ENCODE assay signal across 1 cellular context in genomic region chr14:99822166-99822527, GRCh38.
TF ChIP-seq lines count a peak whose summit lies in the region.

No MANE protein-coding gene starts in this region.

TF ChIP-seq in K562, 482 proteins besides CTCF, POLR2A, EP300 and RAD21 (continued from another document):
- TF ChIP-seq AFF1 (IDR thresholded peaks at IDR 0.05; ENCODE audit: low read depth in 1 of 2, partially characterized antibody in 2 of 2) (no peak), CBFA2T2 (conservative IDR thresholded peaks at IDR 0.05) (no peak), EP400 (IDR thresholded peaks at IDR 0.05) (no peak)
